14 cellular contexts compared by ENCODE assay signal in genomic region chr4:102104278-102104677, GRCh38.
"Had no signal": no experiment of that assay in that cellular context is flagged by ENCODE, and none has a peak within 500 bp of the region (broad histone marks: within the 10 kb centered on the region; RNA-seq: fewer than 3 reads in every experiment).

No MANE protein-coding gene starts in this region.

- ATAC-seq: effector memory CD8-positive, alpha-beta T cell; heart left ventricle; naive thymus-derived CD8-positive, alpha-beta T cell; right cardiac atrium; stimulated activated effector memory CD8-positive, alpha-beta T cell treated with anti-CD3 and anti-CD28 coated beads, Interleukin-12 subunit alpha, Interleukin-12 subunit beta, amount 100 ng/mL, for 72 hours had no signal

- DNase-seq: cerebellar nuclear complex; effector memory CD8-positive, alpha-beta T cell; foreskin melanocyte; heart left ventricle; hippocampal formation; left ventricle myocardium inferior; naive thymus-derived CD8-positive, alpha-beta T cell; right cardiac atrium; stimulated activated CD4-positive, alpha-beta T cell treated with anti-CD3 and anti-CD28 coated beads, Interleukin-4, amount 100 ng/mL, for 1 hour; stimulated activated CD8-positive, alpha-beta memory T cell treated with anti-CD3 and anti-CD28 coated beads, Interleukin-4, amount 100 ng/mL, for 48 hours; tibial artery; upper lobe of left lung; uterus had no signal
